ENCODE assay signal across 14 cellular contexts in genomic region chr18:58235001-58235436, GRCh38.
DNase-seq lines count a peak whose midpoint lies in the region; ATAC-seq and TF ChIP-seq lines count a peak whose summit lies in the region.
"Had no signal": no experiment of that assay in that cellular context is flagged by ENCODE, and none has a peak within 500 bp of the region (broad histone marks: within the 10 kb centered on the region; RNA-seq: fewer than 3 reads in every experiment).

No MANE protein-coding gene starts in this region.

- H3F3A ChIP-seq in PC-3 (ENCODE audit: low read length, unreplicated experiment) = no peaks in the 10 kb centered on the region

- no peak overlapping the region for H3K9ac ChIP-seq in PC-3 (ENCODE audit: low read length)

- in situ Hi-C loops in transverse colon (cut with MboI; ENCODE audit: low pct_ligation_motif_present in 1 of 4, low pct_unique_long_range_greater_than_20kb in 1 of 4, low sequenced_read_pairs in 3 of 4) = no loop called here

- no TSS peak for BruUV-seq in PC-3 (replicated peaks; lab: Mats Ljungman, UMichigan)

- 38 to 55% methylated on average over 8 to 9 of the region's 9 CpGs for WGBS in transverse colon (ENCODE audit: low coverage in 1 of 2), 2 donors

- H3K27me3 ChIP-seq in PC-3 (ENCODE audit: low read length) (no peaks in the 10 kb centered on the region), transverse colon (no peaks in the 10 kb centered on the region)
- H3K27me3 ChIP-seq: SJSA1 had no signal

- H4K20me1 ChIP-seq in PC-3 (ENCODE audit: low read length) = peaks cover 32% of the 10 kb centered on the region

- TF ChIP-seq EP300 in transverse colon (IDR thresholded peaks at IDR 0.05; ENCODE audit: low read depth) = no peak

- H3K79me2 ChIP-seq in PC-3 (ENCODE audit: low read length) = peaks cover 92% of the 10 kb centered on the region

- peak; percentile 32 for DNase-seq in DMS79 treated with DMSO at 0.1 percent for 48 hours (lab: John Stamatoyannopoulos, UW)
- DNase-seq in DMS79 (lab: John Stamatoyannopoulos, UW) = no peak
- DNase-seq in PC-3 = peak; percentile 23
- DNase-seq in left colon = peak; percentile 28 to 72
- peak; percentile 59 for DNase-seq in transverse colon
- no peak for DNase-seq in NCI-H446 treated with DMSO at 0.1 percent for 48 hours (lab: John Stamatoyannopoulos, UW)
- no peak for DNase-seq in SW 1271 (lab: John Stamatoyannopoulos, UW)
- no peak for DNase-seq in NCI-H1694 (lab: John Stamatoyannopoulos, UW)
- DNase-seq: 8988T; CD8-positive, alpha-beta T cell; kidney glomerular epithelial cell; NK-92 treated with Interleukin-12 subunit alpha and Interleukin-12 subunit beta, amount 100 ng/mL, for 24 hours had no signal

- TF ChIP-seq CTCF in PC-3 (conservative IDR thresholded peaks at IDR 0.05; ENCODE audit: low read depth, low read length) = no peak
- no peak for TF ChIP-seq CTCF in transverse colon (IDR thresholded peaks at IDR 0.05)

- peak overlapping the region; percentile 10; the same call in 1 of the 2 replicates for H3K27ac ChIP-seq in PC-3 (ENCODE audit: low read length)
- peak overlapping the region; percentile 51 to 70 (median 58) for H3K27ac ChIP-seq in transverse colon
- H3K27ac ChIP-seq: SJSA1 had no signal

- ATAC-seq in PC-3 = peak; percentile 61
- peak; percentile 74 for ATAC-seq in left colon
- ATAC-seq: CD8-positive, alpha-beta T cell; natural killer cell treated with Interleukin-12 subunit alpha and Interleukin-12 subunit beta and Interleukin-15 and Interleukin-18, amount 100 ng/mL, for 72 hours had no signal

- H3K9me2 ChIP-seq in PC-3 (replicated peaks; ENCODE audit: low read length) = no peaks in the 10 kb centered on the region

- peaks cover 32% of the 10 kb centered on the region for H3K4me1 ChIP-seq in PC-3 (ENCODE audit: insufficient read depth, low read length)
- H3K4me1 ChIP-seq in transverse colon = peaks cover 22 to 64% (median 41%) of the 10 kb centered on the region in 4 donors

- no peak for TF ChIP-seq POLR2A in transverse colon (IDR thresholded peaks at IDR 0.05)

- H3K36me3 ChIP-seq in PC-3 (ENCODE audit: low read depth, low read length) = peaks cover 26% of the 10 kb centered on the region
- H3K36me3 ChIP-seq in transverse colon = no peaks in the 10 kb centered on the region

- POLR2A ChIA-PET in PC-3 (lab: Charles Lee; ENCODE audit: unreplicated experiment) = no interaction called here

- H3K4me3 ChIP-seq in PC-3 (ENCODE audit: low read length) (no peak overlapping the region), transverse colon (no peak overlapping the region)
- H3K4me3 ChIP-seq: SJSA1 had no signal

- intact Hi-C loops in PC-3 (cut with micrococcal nuclease) = no loop called here
- intact Hi-C loops in left colon (cut with DNase I, micrococcal nuclease) = no loop called here
- intact Hi-C loops in transverse colon (cut with DNase I; ENCODE audit: low total_unique reads) = no loop called here

- H2AFZ ChIP-seq in PC-3 (ENCODE audit: low read length) = no peak overlapping the region

- CTCF ChIA-PET in PC-3 (lab: Charles Lee) = no interaction called here

- H3K9me3 ChIP-seq in PC-3 (ENCODE audit: low read length) (no peaks in the 10 kb centered on the region), transverse colon (no peaks in the 10 kb centered on the region)
- H3K9me3 ChIP-seq: SJSA1 had no signal

- 0 out of 2 replicates have a peak overlapping the region, but pooled peaks have one; percentile 11 for H3K4me2 ChIP-seq in PC-3 (ENCODE audit: low read length)

Comparison
In these comparisons a context has a peak if more than half of its experiments do, and no peak if none do; other contexts are left out.
1. DNase-seq: peak in DMS79 treated with DMSO at 0.1 percent for 48 hours (single experiment), PC-3 (single experiment), left colon (2 of 2) and transverse colon (single experiment); none in DMS79 (single experiment), NCI-H446 treated with DMSO at 0.1 percent for 48 hours (single experiment), SW 1271 (0 of 2) and NCI-H1694 (single experiment).